ENCODE assay signal across 2 cellular contexts in the genomic region with DNA sequence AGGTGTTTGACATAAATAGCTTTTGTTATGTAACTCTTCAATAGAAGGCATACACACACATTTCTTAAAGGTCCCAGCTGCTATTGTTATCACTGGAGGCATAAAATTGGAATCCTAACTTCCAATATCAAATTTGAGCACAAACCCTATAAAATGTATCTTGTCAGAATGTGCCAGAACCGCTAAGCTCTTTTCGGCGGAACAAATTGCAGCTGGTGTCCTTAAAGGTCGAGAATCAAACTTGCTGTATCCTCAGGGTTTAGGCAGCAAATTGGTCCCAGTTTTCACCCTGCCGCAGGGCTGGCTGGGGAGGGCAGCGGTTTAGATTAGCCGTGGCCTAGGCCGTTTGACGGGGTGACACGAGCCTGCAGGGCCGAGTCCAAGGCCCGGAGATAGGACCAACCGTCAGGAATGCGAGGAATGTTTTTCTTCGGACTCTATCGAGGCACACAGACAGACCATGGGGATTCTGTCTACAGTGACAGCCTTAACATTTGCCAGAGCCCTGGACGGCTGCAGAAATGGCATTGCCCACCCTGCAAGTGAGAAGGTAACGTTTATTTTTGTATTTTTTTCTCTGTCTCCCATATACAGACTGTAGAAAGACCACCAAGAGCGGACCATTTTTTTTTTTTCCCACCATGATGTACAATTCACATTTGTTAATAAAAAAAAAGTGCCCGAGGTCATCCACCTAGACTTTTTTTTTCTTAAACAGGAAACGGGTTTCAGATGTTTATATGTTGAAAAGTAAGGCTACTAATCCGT.
TF ChIP-seq lines count a peak whose summit lies in the region.

No MANE protein-coding gene starts in this region.

TF ChIP-seq in H1, 55 proteins besides CTCF, POLR2A, EP300 and RAD21:
- TF ChIP-seq, protein P1, sequence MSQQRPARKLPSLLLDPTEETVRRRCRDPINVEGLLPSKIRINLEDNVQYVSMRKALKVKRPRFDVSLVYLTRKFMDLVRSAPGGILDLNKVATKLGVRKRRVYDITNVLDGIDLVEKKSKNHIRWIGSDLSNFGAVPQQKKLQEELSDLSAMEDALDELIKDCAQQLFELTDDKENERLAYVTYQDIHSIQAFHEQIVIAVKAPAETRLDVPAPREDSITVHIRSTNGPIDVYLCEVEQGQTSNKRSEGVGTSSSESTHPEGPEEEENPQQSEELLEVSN (IDR thresholded peaks at IDR 0.05) = no peak
- TF ChIP-seq RNF2 (IDR thresholded peaks at IDR 0.05; ENCODE audit: borderline replicate concordance, low read depth, low read length, missing control alignments, poor library complexity, severe bottlenecking) (no peak), ZNF274 (IDR thresholded peaks at IDR 0.05; ENCODE audit: borderline replicate concordance, extremely low read depth, low read length) (no peak), SIN3A (conservative IDR thresholded peaks at IDR 0.05 in 1 of 2, IDR thresholded peaks at IDR 0.05 in 1 of 2; ENCODE audit: low read depth in 1 of 2, low read length in 2 of 2) (peak in 1 of 2 experiments; percentile 48; a peak in 1 of 4 replicates), ASH2L (IDR thresholded peaks at IDR 0.05; ENCODE audit: low read length) (no peak), YY1 (IDR thresholded peaks at IDR 0.05; ENCODE audit: low read depth, low read length) (no peak), BACH1 (IDR thresholded peaks at IDR 0.05; ENCODE audit: low read length) (no peak), NANOG (IDR thresholded peaks at IDR 0.05; ENCODE audit: insufficient read depth, low read depth, low read length, poor library complexity, severe bottlenecking) (no peak), TBP (IDR thresholded peaks at IDR 0.05; ENCODE audit: low read depth, low read length) (no peak), TCF12 (IDR thresholded peaks at IDR 0.05; ENCODE audit: low read depth, low read length) (no peak), BCL11A (IDR thresholded peaks at IDR 0.05; ENCODE audit: low read depth in 2 of 2, low read length in 2 of 2) (no peak), EZH2 (IDR thresholded peaks at IDR 0.05; ENCODE audit: low read depth, low read length, severe bottlenecking) (no peak), CREB1 (IDR thresholded peaks at IDR 0.05) (no peak), CHD2 (IDR thresholded peaks at IDR 0.05; ENCODE audit: low read length) (no peak), SP4 (IDR thresholded peaks at IDR 0.05; ENCODE audit: low read length) (no peak), HDAC2 (IDR thresholded peaks at IDR 0.05; ENCODE audit: borderline replicate concordance in 1 of 2, low read depth in 2 of 2, low read length in 2 of 2) (no peak), TEAD4 (IDR thresholded peaks at IDR 0.05; ENCODE audit: low read depth, low read length) (peak; percentile 97), BRCA1 (IDR thresholded peaks at IDR 0.05; ENCODE audit: low read depth, low read length) (no peak), NRF1 (IDR thresholded peaks at IDR 0.05; ENCODE audit: low read depth, low read length) (no peak)
- TF ChIP-seq, protein P2, sequence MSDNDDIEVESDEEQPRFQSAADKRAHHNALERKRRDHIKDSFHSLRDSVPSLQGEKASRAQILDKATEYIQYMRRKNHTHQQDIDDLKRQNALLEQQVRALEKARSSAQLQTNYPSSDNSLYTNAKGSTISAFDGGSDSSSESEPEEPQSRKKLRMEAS (IDR thresholded peaks at IDR 0.05) = peak; percentile 23; the same call in 1 of the 2 replicates
- TF ChIP-seq, protein P3, sequence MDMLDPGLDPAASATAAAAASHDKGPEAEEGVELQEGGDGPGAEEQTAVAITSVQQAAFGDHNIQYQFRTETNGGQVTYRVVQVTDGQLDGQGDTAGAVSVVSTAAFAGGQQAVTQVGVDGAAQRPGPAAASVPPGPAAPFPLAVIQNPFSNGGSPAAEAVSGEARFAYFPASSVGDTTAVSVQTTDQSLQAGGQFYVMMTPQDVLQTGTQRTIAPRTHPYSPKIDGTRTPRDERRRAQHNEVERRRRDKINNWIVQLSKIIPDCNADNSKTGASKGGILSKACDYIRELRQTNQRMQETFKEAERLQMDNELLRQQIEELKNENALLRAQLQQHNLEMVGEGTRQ (IDR thresholded peaks at IDR 0.05; ENCODE audit: low read length) = no peak

TF ChIP-seq in HepG2, 621 proteins besides CTCF, POLR2A, EP300 and RAD21 (continues in another document):
- TF ChIP-seq, protein P4, sequence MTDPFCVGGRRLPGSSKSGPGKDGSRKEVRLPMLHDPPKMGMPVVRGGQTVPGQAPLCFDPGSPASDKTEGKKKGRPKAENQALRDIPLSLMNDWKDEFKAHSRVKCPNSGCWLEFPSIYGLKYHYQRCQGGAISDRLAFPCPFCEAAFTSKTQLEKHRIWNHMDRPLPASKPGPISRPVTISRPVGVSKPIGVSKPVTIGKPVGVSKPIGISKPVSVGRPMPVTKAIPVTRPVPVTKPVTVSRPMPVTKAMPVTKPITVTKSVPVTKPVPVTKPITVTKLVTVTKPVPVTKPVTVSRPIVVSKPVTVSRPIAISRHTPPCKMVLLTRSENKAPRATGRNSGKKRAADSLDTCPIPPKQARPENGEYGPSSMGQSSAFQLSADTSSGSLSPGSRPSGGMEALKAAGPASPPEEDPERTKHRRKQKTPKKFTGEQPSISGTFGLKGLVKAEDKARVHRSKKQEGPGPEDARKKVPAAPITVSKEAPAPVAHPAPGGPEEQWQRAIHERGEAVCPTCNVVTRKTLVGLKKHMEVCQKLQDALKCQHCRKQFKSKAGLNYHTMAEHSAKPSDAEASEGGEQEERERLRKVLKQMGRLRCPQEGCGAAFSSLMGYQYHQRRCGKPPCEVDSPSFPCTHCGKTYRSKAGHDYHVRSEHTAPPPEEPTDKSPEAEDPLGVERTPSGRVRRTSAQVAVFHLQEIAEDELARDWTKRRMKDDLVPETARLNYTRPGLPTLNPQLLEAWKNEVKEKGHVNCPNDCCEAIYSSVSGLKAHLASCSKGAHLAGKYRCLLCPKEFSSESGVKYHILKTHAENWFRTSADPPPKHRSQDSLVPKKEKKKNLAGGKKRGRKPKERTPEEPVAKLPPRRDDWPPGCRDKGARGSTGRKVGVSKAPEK (CRISPR knock-in tag; IDR thresholded peaks at IDR 0.05; ENCODE audit: borderline replicate concordance) = no peak
- TF ChIP-seq BCL6 (CRISPR knock-in tag; IDR thresholded peaks at IDR 0.05) (peak; percentile 48; the same call in 1 of the 2 replicates), TBX2 (CRISPR knock-in tag; IDR thresholded peaks at IDR 0.05; ENCODE audit: borderline replicate concordance) (no peak), ZSCAN21 (CRISPR knock-in tag; IDR thresholded peaks at IDR 0.05; ENCODE audit: borderline replicate concordance) (no peak), ZFX (CRISPR knock-in tag; IDR thresholded peaks at IDR 0.05; ENCODE audit: low read depth) (peak; percentile 47; the same call in 1 of the 2 replicates), ISX (CRISPR knock-in tag; conservative IDR thresholded peaks at IDR 0.05) (no peak), JDP2 (CRISPR knock-in tag; IDR thresholded peaks at IDR 0.05; ENCODE audit: borderline replicate concordance) (no peak), JARID2 (CRISPR knock-in tag; IDR thresholded peaks at IDR 0.05; ENCODE audit: insufficient replicate concordance) (no peak), ZNF543 (CRISPR knock-in tag; IDR thresholded peaks at IDR 0.05) (no peak), MAFF (IDR thresholded peaks at IDR 0.05; ENCODE audit: low read depth, low read length) (no peak), MAFK (conservative IDR thresholded peaks at IDR 0.05 in 1 of 2, IDR thresholded peaks at IDR 0.05 in 1 of 2; ENCODE audit: low read length in 2 of 2) (no peak), ZMYM2 (CRISPR knock-in tag; IDR thresholded peaks at IDR 0.05) (no peak), NFE2L2 (IDR thresholded peaks at IDR 0.05; ENCODE audit: low read length) (no peak), EZH2 (conservative IDR thresholded peaks at IDR 0.05; ENCODE audit: low read depth, low read length) (0 out of 2 replicates have a peak, but pooled peaks have one; percentile 58), NFE2 (CRISPR knock-in tag; IDR thresholded peaks at IDR 0.05) (no peak), MTA1 (CRISPR knock-in tag; IDR thresholded peaks at IDR 0.05; ENCODE audit: borderline replicate concordance) (no peak), NR2F6 (IDR thresholded peaks at IDR 0.05) (no peak), NR2F6 (CRISPR knock-in tag; IDR thresholded peaks at IDR 0.05) (no peak), MBD4 (IDR thresholded peaks at IDR 0.05; ENCODE audit: borderline replicate concordance, low read length) (no peak), HNF4G (IDR thresholded peaks at IDR 0.05; ENCODE audit: borderline replicate concordance, low read depth, low read length) (no peak), HNF4G (CRISPR knock-in tag; IDR thresholded peaks at IDR 0.05; ENCODE audit: borderline replicate concordance, low read depth) (no peak)
- TF ChIP-seq, protein P5, sequence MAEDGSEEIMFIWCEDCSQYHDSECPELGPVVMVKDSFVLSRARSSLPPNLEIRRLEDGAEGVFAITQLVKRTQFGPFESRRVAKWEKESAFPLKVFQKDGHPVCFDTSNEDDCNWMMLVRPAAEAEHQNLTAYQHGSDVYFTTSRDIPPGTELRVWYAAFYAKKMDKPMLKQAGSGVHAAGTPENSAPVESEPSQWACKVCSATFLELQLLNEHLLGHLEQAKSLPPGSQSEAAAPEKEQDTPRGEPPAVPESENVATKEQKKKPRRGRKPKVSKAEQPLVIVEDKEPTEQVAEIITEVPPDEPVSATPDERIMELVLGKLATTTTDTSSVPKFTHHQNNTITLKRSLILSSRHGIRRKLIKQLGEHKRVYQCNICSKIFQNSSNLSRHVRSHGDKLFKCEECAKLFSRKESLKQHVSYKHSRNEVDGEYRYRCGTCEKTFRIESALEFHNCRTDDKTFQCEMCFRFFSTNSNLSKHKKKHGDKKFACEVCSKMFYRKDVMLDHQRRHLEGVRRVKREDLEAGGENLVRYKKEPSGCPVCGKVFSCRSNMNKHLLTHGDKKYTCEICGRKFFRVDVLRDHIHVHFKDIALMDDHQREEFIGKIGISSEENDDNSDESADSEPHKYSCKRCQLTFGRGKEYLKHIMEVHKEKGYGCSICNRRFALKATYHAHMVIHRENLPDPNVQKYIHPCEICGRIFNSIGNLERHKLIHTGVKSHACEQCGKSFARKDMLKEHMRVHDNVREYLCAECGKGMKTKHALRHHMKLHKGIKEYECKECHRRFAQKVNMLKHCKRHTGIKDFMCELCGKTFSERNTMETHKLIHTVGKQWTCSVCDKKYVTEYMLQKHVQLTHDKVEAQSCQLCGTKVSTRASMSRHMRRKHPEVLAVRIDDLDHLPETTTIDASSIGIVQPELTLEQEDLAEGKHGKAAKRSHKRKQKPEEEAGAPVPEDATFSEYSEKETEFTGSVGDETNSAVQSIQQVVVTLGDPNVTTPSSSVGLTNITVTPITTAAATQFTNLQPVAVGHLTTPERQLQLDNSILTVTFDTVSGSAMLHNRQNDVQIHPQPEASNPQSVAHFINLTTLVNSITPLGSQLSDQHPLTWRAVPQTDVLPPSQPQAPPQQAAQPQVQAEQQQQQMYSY (CRISPR knock-in tag; IDR thresholded peaks at IDR 0.05) = peak; percentile 71; the same call in 1 of the 2 replicates
- TF ChIP-seq, protein P6, sequence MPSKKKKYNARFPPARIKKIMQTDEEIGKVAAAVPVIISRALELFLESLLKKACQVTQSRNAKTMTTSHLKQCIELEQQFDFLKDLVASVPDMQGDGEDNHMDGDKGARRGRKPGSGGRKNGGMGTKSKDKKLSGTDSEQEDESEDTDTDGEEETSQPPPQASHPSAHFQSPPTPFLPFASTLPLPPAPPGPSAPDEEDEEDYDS (CRISPR knock-in tag; IDR thresholded peaks at IDR 0.05) = no peak
- TF ChIP-seq, protein P7, sequence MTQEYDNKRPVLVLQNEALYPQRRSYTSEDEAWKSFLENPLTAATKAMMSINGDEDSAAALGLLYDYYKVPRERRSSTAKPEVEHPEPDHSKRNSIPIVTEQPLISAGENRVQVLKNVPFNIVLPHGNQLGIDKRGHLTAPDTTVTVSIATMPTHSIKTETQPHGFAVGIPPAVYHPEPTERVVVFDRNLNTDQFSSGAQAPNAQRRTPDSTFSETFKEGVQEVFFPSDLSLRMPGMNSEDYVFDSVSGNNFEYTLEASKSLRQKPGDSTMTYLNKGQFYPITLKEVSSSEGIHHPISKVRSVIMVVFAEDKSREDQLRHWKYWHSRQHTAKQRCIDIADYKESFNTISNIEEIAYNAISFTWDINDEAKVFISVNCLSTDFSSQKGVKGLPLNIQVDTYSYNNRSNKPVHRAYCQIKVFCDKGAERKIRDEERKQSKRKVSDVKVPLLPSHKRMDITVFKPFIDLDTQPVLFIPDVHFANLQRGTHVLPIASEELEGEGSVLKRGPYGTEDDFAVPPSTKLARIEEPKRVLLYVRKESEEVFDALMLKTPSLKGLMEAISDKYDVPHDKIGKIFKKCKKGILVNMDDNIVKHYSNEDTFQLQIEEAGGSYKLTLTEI (CRISPR knock-in tag; conservative IDR thresholded peaks at IDR 0.05) = no peak
- TF ChIP-seq, protein P8, sequence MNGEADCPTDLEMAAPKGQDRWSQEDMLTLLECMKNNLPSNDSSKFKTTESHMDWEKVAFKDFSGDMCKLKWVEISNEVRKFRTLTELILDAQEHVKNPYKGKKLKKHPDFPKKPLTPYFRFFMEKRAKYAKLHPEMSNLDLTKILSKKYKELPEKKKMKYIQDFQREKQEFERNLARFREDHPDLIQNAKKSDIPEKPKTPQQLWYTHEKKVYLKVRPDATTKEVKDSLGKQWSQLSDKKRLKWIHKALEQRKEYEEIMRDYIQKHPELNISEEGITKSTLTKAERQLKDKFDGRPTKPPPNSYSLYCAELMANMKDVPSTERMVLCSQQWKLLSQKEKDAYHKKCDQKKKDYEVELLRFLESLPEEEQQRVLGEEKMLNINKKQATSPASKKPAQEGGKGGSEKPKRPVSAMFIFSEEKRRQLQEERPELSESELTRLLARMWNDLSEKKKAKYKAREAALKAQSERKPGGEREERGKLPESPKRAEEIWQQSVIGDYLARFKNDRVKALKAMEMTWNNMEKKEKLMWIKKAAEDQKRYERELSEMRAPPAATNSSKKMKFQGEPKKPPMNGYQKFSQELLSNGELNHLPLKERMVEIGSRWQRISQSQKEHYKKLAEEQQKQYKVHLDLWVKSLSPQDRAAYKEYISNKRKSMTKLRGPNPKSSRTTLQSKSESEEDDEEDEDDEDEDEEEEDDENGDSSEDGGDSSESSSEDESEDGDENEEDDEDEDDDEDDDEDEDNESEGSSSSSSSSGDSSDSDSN (CRISPR knock-in tag; IDR thresholded peaks at IDR 0.05) = no peak
- TF ChIP-seq, protein P9, sequence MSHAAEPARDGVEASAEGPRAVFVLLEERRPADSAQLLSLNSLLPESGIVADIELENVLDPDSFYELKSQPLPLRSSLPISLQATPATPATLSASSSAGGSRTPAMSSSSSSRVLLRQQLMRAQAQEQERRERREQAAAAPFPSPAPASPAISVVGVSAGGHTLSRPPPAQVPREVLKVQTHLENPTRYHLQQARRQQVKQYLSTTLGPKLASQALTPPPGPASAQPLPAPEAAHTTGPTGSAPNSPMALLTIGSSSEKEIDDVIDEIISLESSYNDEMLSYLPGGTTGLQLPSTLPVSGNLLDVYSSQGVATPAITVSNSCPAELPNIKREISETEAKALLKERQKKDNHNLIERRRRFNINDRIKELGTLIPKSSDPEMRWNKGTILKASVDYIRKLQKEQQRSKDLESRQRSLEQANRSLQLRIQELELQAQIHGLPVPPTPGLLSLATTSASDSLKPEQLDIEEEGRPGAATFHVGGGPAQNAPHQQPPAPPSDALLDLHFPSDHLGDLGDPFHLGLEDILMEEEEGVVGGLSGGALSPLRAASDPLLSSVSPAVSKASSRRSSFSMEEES (CRISPR knock-in tag; IDR thresholded peaks at IDR 0.05) = no peak
- TF ChIP-seq, protein P10, sequence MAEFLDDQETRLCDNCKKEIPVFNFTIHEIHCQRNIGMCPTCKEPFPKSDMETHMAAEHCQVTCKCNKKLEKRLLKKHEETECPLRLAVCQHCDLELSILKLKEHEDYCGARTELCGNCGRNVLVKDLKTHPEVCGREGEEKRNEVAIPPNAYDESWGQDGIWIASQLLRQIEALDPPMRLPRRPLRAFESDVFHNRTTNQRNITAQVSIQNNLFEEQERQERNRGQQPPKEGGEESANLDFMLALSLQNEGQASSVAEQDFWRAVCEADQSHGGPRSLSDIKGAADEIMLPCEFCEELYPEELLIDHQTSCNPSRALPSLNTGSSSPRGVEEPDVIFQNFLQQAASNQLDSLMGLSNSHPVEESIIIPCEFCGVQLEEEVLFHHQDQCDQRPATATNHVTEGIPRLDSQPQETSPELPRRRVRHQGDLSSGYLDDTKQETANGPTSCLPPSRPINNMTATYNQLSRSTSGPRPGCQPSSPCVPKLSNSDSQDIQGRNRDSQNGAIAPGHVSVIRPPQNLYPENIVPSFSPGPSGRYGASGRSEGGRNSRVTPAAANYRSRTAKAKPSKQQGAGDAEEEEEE (CRISPR knock-in tag; IDR thresholded peaks at IDR 0.05; ENCODE audit: borderline replicate concordance) = no peak
